In the genomic region with DNA sequence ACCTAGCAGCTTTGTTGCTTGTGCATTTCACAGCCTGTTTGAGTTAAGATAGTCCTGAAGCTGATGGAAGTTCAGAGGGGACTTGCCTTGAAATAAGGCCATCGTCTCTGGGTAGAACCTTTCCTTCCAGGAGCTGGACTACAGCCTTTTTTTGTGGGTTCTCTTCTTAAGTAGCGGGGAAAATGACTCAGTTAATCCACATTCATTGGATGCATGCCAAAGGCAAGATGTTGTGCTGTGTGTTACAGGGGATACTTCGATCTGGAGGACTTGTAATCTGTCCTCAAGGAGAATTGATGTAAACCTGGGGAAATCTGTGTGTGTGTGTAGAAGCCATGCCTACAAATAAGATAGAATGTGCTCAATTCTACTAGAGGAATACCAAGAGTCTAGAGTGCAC, we compare ENCODE assay signal across 16 cellular contexts. TPM values are rescaled to one million over a fixed set of nuclear protein-coding genes. Genes with fewer than 3 reads are reported as not detected.
DNase-seq lines count a peak whose midpoint lies in the region; ATAC-seq, FAIRE-seq and TF ChIP-seq lines count a peak whose summit lies in the region.
"Had no signal": no experiment of that assay in that cellular context is flagged by ENCODE, and none has a peak within 500 bp of the region (broad histone marks: within the 10 kb centered on the region; RNA-seq: fewer than 3 reads in every experiment).

No MANE protein-coding gene starts in this region.

- H3K4me1 ChIP-seq in uterus: no peaks in the 10 kb centered on the region
- H3K4me1 ChIP-seq in left lung: peaks cover 0 to 8% of the 10 kb centered on the region in 2 donors

- H3K36me3 ChIP-seq in uterus (no peaks in the 10 kb centered on the region), left lung (peaks cover 0 to 71% of the 10 kb centered on the region in 2 donors)

- H3K9me3 ChIP-seq in uterus (no peaks in the 10 kb centered on the region), left lung (no peaks in the 10 kb centered on the region)
- H3K9me3 ChIP-seq: transverse colon had no signal

- no peak for FAIRE-seq in D721Med (lab: Jason Lieb, UNC)
- FAIRE-seq: GM12892, islet of Langerhans had no signal

- H3K4me3 ChIP-seq in epithelial cell of esophagus (ENCODE audit: low read length) (no peak overlapping the region), uterus (no peak overlapping the region), left lung (no peak overlapping the region)
- H3K4me3 ChIP-seq: transverse colon had no signal

- peak; percentile 48 for DNase-seq in EH (ENCODE audit: low read depth)
- peak; percentile 61 for DNase-seq in M059J (ENCODE audit: low read depth)
- DNase-seq in epithelial cell of esophagus (ENCODE audit: low read depth): peak; percentile 32
- peak; percentile 75 for DNase-seq in pulmonary artery endothelial cell (ENCODE audit: low read depth, low spot score)
- DNase-seq in uterus: no peak
- no peak for DNase-seq in left lung
- no peak for DNase-seq in D721Med (ENCODE audit: insufficient read length, low spot score)
- DNase-seq in NCI-H1436 (lab: John Stamatoyannopoulos, UW): no peak
- DNase-seq: activated CD4-positive, alpha-beta T cell treated with anti-CD3 and anti-CD28 coated beads for 48 hours; activated T-cell treated with anti-CD3 and anti-CD28 coated beads, Interleukin-2, amount 50 U/mL, for 1 hour; C1 segment of cervical spinal cord; NCI-H2107; posterior cingulate gyrus; transverse colon had no signal

- TF ChIP-seq POLR2A in uterus (IDR thresholded peaks at IDR 0.05): no peak

- TF ChIP-seq CTCF in epithelial cell of esophagus (IDR thresholded peaks at IDR 0.05; ENCODE audit: insufficient read depth, low read depth, low read length, missing control alignments): no peak
- TF ChIP-seq CTCF in uterus (IDR thresholded peaks at IDR 0.05): no peak
- TF ChIP-seq CTCF in left lung (IDR thresholded peaks at IDR 0.05): no peak
- no peak for TF ChIP-seq CTCF in D721Med (IDR thresholded peaks at IDR 0.05; ENCODE audit: insufficient read depth, missing control alignments)

- intact Hi-C loops in uterus (cut with DNase I; ENCODE audit: low total_unique reads): no loop called here
- intact Hi-C loops in left lung (cut with DNase I): no loop called here

- no peaks in the 10 kb centered on the region for H3K27me3 ChIP-seq in uterus
- no peaks in the 10 kb centered on the region for H3K27me3 ChIP-seq in left lung
- H3K27me3 ChIP-seq: transverse colon had no signal

- H3K27ac ChIP-seq in uterus (peak overlapping the region in 1 of 2 donors; percentile 33), left lung (peak overlapping the region in 1 of 2 donors; percentile 59)
- H3K27ac ChIP-seq: transverse colon had no signal

- ATAC-seq in left lung: no peak

RNA-seq across cellular contexts. Expression of a gene that starts 46.8 kb away (rescaled TPM):
- total RNA-seq in M059J (2014; rRNA removed; shearing (Covaris generic)): 7.1 and 7.4 TPM in 2 replicates
- total RNA-seq in pulmonary artery endothelial cell (20.7 and 21.7 TPM in 2 replicates), uterus (10 to 100 TPM in 2 of 4 donors, 1 to 10 TPM in 1, under 1 TPM in 1; 0.29 to 19.4 (median 8.8) TPM), left lung (10 to 100 TPM; 16.0 to 18.5 TPM)

Comparison
In these comparisons a context has a peak if more than half of its experiments do, and no peak if none do; other contexts are left out.
1. DNase-seq: peak in EH (single experiment), M059J (single experiment), epithelial cell of esophagus (single experiment) and pulmonary artery endothelial cell (single experiment); none in uterus (0 of 2), left lung (0 of 2), D721Med (single experiment) and NCI-H1436 (single experiment).